In the genomic region with DNA sequence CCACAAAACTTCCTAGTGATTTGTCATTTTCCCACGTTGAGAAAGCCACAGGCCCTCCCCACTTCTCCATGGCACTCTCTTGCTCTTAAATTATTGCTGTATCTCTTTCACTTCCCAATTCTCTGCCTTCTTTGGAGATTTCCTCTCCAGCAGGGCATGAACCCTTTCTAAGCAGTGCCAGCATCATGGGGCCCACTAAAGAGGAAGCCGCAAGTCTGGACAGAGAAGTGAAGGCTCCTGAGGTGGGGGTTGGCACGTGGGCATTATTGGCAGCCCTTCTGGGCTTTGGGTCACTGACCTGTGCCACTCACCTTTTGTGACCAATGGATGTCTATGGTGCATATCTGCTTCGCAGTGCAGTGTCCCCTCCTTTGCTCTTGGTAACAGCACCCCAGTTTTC, we compare ENCODE assay signal across 22 cellular contexts.
A peak's percentile ranks its signal among the peaks of the same experiment; 100 is the strongest.
DNase-seq lines count a peak whose midpoint lies in the region; ATAC-seq, FAIRE-seq and TF ChIP-seq lines count a peak whose summit lies in the region.
"Had no signal": no experiment of that assay in that cellular context is flagged by ENCODE, and none has a peak within 500 bp of the region (broad histone marks: within the 10 kb centered on the region; RNA-seq: fewer than 3 reads in every experiment).

No MANE protein-coding gene starts in this region.

- intact Hi-C loops in right cardiac atrium (cut with DNase I), result no loop called here
- intact Hi-C loops in Caco-2 (cut with micrococcal nuclease; ENCODE audit: unreplicated experiment), result no loop called here

- H3K27me3 Mint-ChIP-seq in stimulated activated memory B cell treated with anti-CD40 and anti-IgM and Interleukin-4, amounts not matched to agents 10 μg/mL and 1 μg/mL and 100 μg/mL, for 72 hours, result no peaks in the 10 kb centered on the region
- H3K27me3 Mint-ChIP-seq in Caco-2 (ENCODE audit: insufficient read depth, unreplicated experiment), result no peaks in the 10 kb centered on the region
- H3K27me3 Mint-ChIP-seq: B cell had no signal

- no peak overlapping the region for H3K9ac ChIP-seq in Karpas-422 (ENCODE audit: low read length)

- no peaks in the 10 kb centered on the region for H4K20me1 ChIP-seq in Karpas-422 (ENCODE audit: insufficient read depth, low read depth, low read length)

- H3K4me3 Mint-ChIP-seq in stimulated activated memory B cell treated with anti-CD40 and anti-IgM and Interleukin-4, amounts not matched to agents 10 μg/mL and 1 μg/mL and 100 μg/mL, for 72 hours, result no peak overlapping the region
- H3K4me3 Mint-ChIP-seq in Caco-2 (ENCODE audit: unreplicated experiment), result no peak overlapping the region
- H3K4me3 Mint-ChIP-seq: activated naive CD8-positive, alpha-beta T cell treated with anti-CD3 and anti-CD28 coated beads, Interleukin-2, amount 10 ng/mL, durations not matched to agents 7 days and 5 days; B cell; mesothelial cell of epicardium had no signal

- peaks cover 13% of the 10 kb centered on the region for H3K36me3 Mint-ChIP-seq in stimulated activated memory B cell treated with anti-CD40 and anti-IgM and Interleukin-4, amounts not matched to agents 10 μg/mL and 1 μg/mL and 100 μg/mL, for 72 hours
- no peaks in the 10 kb centered on the region for H3K36me3 Mint-ChIP-seq in Caco-2 (ENCODE audit: insufficient read depth, unreplicated experiment)

- H3K4me3 ChIP-seq in Karpas-422 (ENCODE audit: low read length) (no peak overlapping the region), right cardiac atrium (ENCODE audit: low read length) (no peak overlapping the region), Caco-2 (ENCODE audit: low read depth, low read length) (no peak overlapping the region)
- H3K4me3 ChIP-seq: MG63, thoracic aorta had no signal

- no peaks in the 10 kb centered on the region; the same call in 1 of the 2 replicates for H3K27me3 ChIP-seq in Karpas-422 (ENCODE audit: low read length)
- no peaks in the 10 kb centered on the region for H3K27me3 ChIP-seq in right cardiac atrium (ENCODE audit: control insufficient read depth, insufficient read depth)
- no peaks in the 10 kb centered on the region for H3K27me3 ChIP-seq in Caco-2 (replicated peaks; ENCODE audit: control insufficient read depth, insufficient read depth, low read length)
- H3K27me3 ChIP-seq: MG63 had no signal

- DNase-seq in Karpas-422, result peak; percentile 63
- peak; percentile 51 for DNase-seq in SIG-M5 (lab: John Stamatoyannopoulos, UW)
- DNase-seq in right cardiac atrium, result peak in 1 of 3 donors; percentile 32
- DNase-seq in H54 (ENCODE audit: insufficient read length, low spot score), result no peak
- no peak for DNase-seq in activated gamma-delta T cell treated with Interleukin-2 at 50 U/mL for 16 hours
- no peak for DNase-seq in Caco-2
- DNase-seq: activated CD4-positive, alpha-beta T cell treated with anti-CD3 and anti-CD28 coated beads, Interleukin-2, amount 50 U/mL, for 4 hours; activated naive CD8-positive, alpha-beta T cell treated with anti-CD3 and anti-CD28 coated beads, Interleukin-2, amount 10 ng/mL, durations not matched to agents 7 days and 5 days; activated T-cell treated with anti-CD3 and anti-CD28 coated beads, Interleukin-2, amount 50 U/mL, for 1 hour; glutamatergic neuron; MG63; NCI-H2107; NCI-H69; occipital lobe; stimulated activated CD4-positive, alpha-beta T cell treated with anti-CD3 and anti-CD28 coated beads, Interleukin-2, amount 100 ng/mL, for 48 hours; stimulated activated CD8-positive, alpha-beta memory T cell treated with anti-CD3 and anti-CD28 coated beads, Interleukin-4, amount 100 ng/mL, for 48 hours; SW 1271 had no signal

- H3K27ac ChIP-seq in Karpas-422 (ENCODE audit: low read length), result no peak overlapping the region
- no peak overlapping the region for H3K27ac ChIP-seq in right cardiac atrium (ENCODE audit: low read length)
- H3K27ac ChIP-seq: thoracic aorta had no signal

- POLR2A ChIA-PET in Caco-2 (lab: Charles Lee), result no interaction called here

- peak; percentile 50 to 74 for ATAC-seq in right cardiac atrium
- peak; percentile 37 for ATAC-seq in stimulated activated memory B cell treated with anti-CD40 and anti-IgM and Interleukin-4, amounts not matched to agents 10 μg/mL and 1 μg/mL and 100 μg/mL, for 72 hours
- no peak for ATAC-seq in GM19328 (IDR thresholded peaks at IDR 0.05; ENCODE audit: unreplicated experiment)

- H3K9me3 ChIP-seq in Karpas-422 (ENCODE audit: low read length) (peaks cover 10% of the 10 kb centered on the region), right cardiac atrium (ENCODE audit: control insufficient read depth, low read length) (no peaks in the 10 kb centered on the region), Caco-2 (no peaks in the 10 kb centered on the region; the same call in 1 of the 2 replicates)
- H3K9me3 ChIP-seq: MG63 had no signal

- peak overlapping the region; percentile 21 for H3K4me2 ChIP-seq in Karpas-422 (ENCODE audit: low read depth, low read length, poor library complexity, severe bottlenecking)

- H3K4me1 ChIP-seq in Karpas-422 (ENCODE audit: low read length) (peaks cover 11% of the 10 kb centered on the region), right cardiac atrium (ENCODE audit: control insufficient read depth, insufficient read depth, low read length) (no peaks in the 10 kb centered on the region), Caco-2 (no peaks in the 10 kb centered on the region)

- no peak for TF ChIP-seq POLR2A in H54 (IDR thresholded peaks at IDR 0.05; ENCODE audit: low read depth, low read length)

- no peak for TF ChIP-seq CTCF in Caco-2 (IDR thresholded peaks at IDR 0.05; ENCODE audit: insufficient read depth in 1 of 2, low read depth in 1 of 2, low read length in 1 of 2, severe bottlenecking in 1 of 2, unreplicated experiment in 1 of 2)

- 71% methylated on average over 4 of the region's 4 CpGs for WGBS in right cardiac atrium

- peaks cover 21% of the 10 kb centered on the region for H3K9me3 Mint-ChIP-seq in stimulated activated memory B cell treated with anti-CD40 and anti-IgM and Interleukin-4, amounts not matched to agents 10 μg/mL and 1 μg/mL and 100 μg/mL, for 72 hours
- peaks cover 17% of the 10 kb centered on the region for H3K9me3 Mint-ChIP-seq in Caco-2 (ENCODE audit: unreplicated experiment)

- FAIRE-seq in H54 (lab: Jason Lieb, UNC), result no peak

- no peaks in the 10 kb centered on the region for H3K9me2 ChIP-seq in Karpas-422 (replicated peaks; ENCODE audit: insufficient read depth, low read length)

- no peaks in the 10 kb centered on the region for H3K79me2 ChIP-seq in Karpas-422 (ENCODE audit: low read length)

- H3K27ac Mint-ChIP-seq in stimulated activated memory B cell treated with anti-CD40 and anti-IgM and Interleukin-4, amounts not matched to agents 10 μg/mL and 1 μg/mL and 100 μg/mL, for 72 hours, result no peak overlapping the region
- no peak overlapping the region for H3K27ac Mint-ChIP-seq in Caco-2 (ENCODE audit: unreplicated experiment)
- H3K27ac Mint-ChIP-seq: activated naive CD8-positive, alpha-beta T cell treated with anti-CD3 and anti-CD28 coated beads, Interleukin-2, amount 10 ng/mL, durations not matched to agents 7 days and 5 days; B cell; mesothelial cell of epicardium had no signal

- H3K4me1 Mint-ChIP-seq in stimulated activated memory B cell treated with anti-CD40 and anti-IgM and Interleukin-4, amounts not matched to agents 10 μg/mL and 1 μg/mL and 100 μg/mL, for 72 hours, result peaks cover 15% of the 10 kb centered on the region
- H3K4me1 Mint-ChIP-seq in Caco-2 (ENCODE audit: low read depth, unreplicated experiment), result no peaks in the 10 kb centered on the region
- H3K4me1 Mint-ChIP-seq: activated naive CD8-positive, alpha-beta T cell treated with anti-CD3 and anti-CD28 coated beads, Interleukin-2, amount 10 ng/mL, durations not matched to agents 7 days and 5 days; mesothelial cell of epicardium had no signal

- H3K36me3 ChIP-seq in Karpas-422 (ENCODE audit: insufficient read depth, low read length) (no peaks in the 10 kb centered on the region), Caco-2 (ENCODE audit: control insufficient read depth, insufficient read depth, low read length) (no peaks in the 10 kb centered on the region)
- H3K36me3 ChIP-seq: MG63, thoracic aorta had no signal

- CTCF ChIA-PET in Caco-2 (lab: Charles Lee), result no interaction called here

- no TSS peak for BruUV-seq in Caco-2 (replicated peaks; lab: Mats Ljungman, UMichigan)

- no peak overlapping the region for H2AFZ ChIP-seq in Karpas-422 (ENCODE audit: low read length)

Comparison
In these comparisons a context has a peak if more than half of its experiments do, and no peak if none do; other contexts are left out.
1. DNase-seq: peak in Karpas-422 (single experiment) and SIG-M5 (single experiment); none in H54 (single experiment), activated gamma-delta T cell treated with Interleukin-2 at 50 U/mL for 16 hours (single experiment) and Caco-2 (0 of 2).